ENCODE assay signal across 21 cellular contexts in genomic region chr6:158229823-158230222, GRCh38.
"Had no signal": no experiment of that assay in that cellular context is flagged by ENCODE, and none has a peak within 500 bp of the region (broad histone marks: within the 10 kb centered on the region; RNA-seq: fewer than 3 reads in every experiment).

No MANE protein-coding gene starts in this region.

- DNase-seq: dermis blood vessel endothelial cell; effector memory CD4-positive, alpha-beta T cell; hypothalamus; left ventricle myocardium superior; lower lobe of right lung; naive thymus-derived CD8-positive, alpha-beta T cell; nucleus accumbens; ovary; posterior cingulate gyrus; psoas muscle; right cardiac atrium; sigmoid colon; stimulated activated CD4-positive, alpha-beta T cell treated with anti-CD3 and anti-CD28 coated beads, Interleukin-2, amount 100 ng/mL, for 24 hours; stimulated activated CD4-positive, alpha-beta T cell treated with anti-CD3 and anti-CD28 coated beads, Interleukin-4, amount 100 ng/mL, for 24 hours; transverse colon; upper lobe of right lung; uterus had no signal

- H3K27ac Mint-ChIP-seq: stimulated activated memory B cell treated with anti-CD40 and anti-IgM and Interleukin-4, amounts not matched to agents 10 μg/mL and 1 μg/mL and 100 μg/mL, for 72 hours; stimulated activated naive CD8-positive, alpha-beta T cell treated with anti-CD3 and anti-CD28 coated beads, Interleukin-15, Interleukin-2, amounts not matched to agents 100 ng/mL and 50 ng/mL, for 24 hours had no signal

- H3K36me3 ChIP-seq: lower lobe of right lung, ovary, sigmoid colon, suprapubic skin, transverse colon, upper lobe of right lung, uterus had no signal

- H3K4me3 ChIP-seq: coronary artery, lower lobe of right lung, ovary, psoas muscle, sigmoid colon, suprapubic skin, transverse colon, upper lobe of right lung, uterus had no signal

- ATAC-seq: left ventricle myocardium superior; lower lobe of right lung; naive thymus-derived CD8-positive, alpha-beta T cell; psoas muscle; right cardiac atrium; stimulated activated memory B cell treated with anti-CD40 and anti-IgM and Interleukin-4, amounts not matched to agents 10 μg/mL and 1 μg/mL and 100 μg/mL, for 72 hours; upper lobe of right lung had no signal

- H3K27me3 Mint-ChIP-seq: naive thymus-derived CD8-positive, alpha-beta T cell; stimulated activated memory B cell treated with anti-CD40 and anti-IgM and Interleukin-4, amounts not matched to agents 10 μg/mL and 1 μg/mL and 100 μg/mL, for 72 hours; stimulated activated naive CD8-positive, alpha-beta T cell treated with anti-CD3 and anti-CD28 coated beads, Interleukin-15, Interleukin-2, amounts not matched to agents 100 ng/mL and 50 ng/mL, for 24 hours had no signal

- H3K27ac ChIP-seq: coronary artery, lower lobe of right lung, ovary, psoas muscle, sigmoid colon, suprapubic skin, transverse colon, upper lobe of right lung, uterus had no signal

- H3K27me3 ChIP-seq: ovary, sigmoid colon, suprapubic skin, transverse colon, upper lobe of right lung, uterus had no signal

- H3K36me3 Mint-ChIP-seq: stimulated activated memory B cell treated with anti-CD40 and anti-IgM and Interleukin-4, amounts not matched to agents 10 μg/mL and 1 μg/mL and 100 μg/mL, for 72 hours had no signal

- H3K9me3 Mint-ChIP-seq: naive thymus-derived CD8-positive, alpha-beta T cell; stimulated activated memory B cell treated with anti-CD40 and anti-IgM and Interleukin-4, amounts not matched to agents 10 μg/mL and 1 μg/mL and 100 μg/mL, for 72 hours; stimulated activated naive CD8-positive, alpha-beta T cell treated with anti-CD3 and anti-CD28 coated beads, Interleukin-15, Interleukin-2, amounts not matched to agents 100 ng/mL and 50 ng/mL, for 24 hours had no signal

- H3K9me3 ChIP-seq: lower lobe of right lung, ovary, psoas muscle, sigmoid colon, suprapubic skin, transverse colon, upper lobe of right lung, uterus had no signal

- H3K4me3 Mint-ChIP-seq: stimulated activated memory B cell treated with anti-CD40 and anti-IgM and Interleukin-4, amounts not matched to agents 10 μg/mL and 1 μg/mL and 100 μg/mL, for 72 hours; stimulated activated naive CD8-positive, alpha-beta T cell treated with anti-CD3 and anti-CD28 coated beads, Interleukin-15, Interleukin-2, amounts not matched to agents 100 ng/mL and 50 ng/mL, for 24 hours had no signal
